In the genomic region with DNA sequence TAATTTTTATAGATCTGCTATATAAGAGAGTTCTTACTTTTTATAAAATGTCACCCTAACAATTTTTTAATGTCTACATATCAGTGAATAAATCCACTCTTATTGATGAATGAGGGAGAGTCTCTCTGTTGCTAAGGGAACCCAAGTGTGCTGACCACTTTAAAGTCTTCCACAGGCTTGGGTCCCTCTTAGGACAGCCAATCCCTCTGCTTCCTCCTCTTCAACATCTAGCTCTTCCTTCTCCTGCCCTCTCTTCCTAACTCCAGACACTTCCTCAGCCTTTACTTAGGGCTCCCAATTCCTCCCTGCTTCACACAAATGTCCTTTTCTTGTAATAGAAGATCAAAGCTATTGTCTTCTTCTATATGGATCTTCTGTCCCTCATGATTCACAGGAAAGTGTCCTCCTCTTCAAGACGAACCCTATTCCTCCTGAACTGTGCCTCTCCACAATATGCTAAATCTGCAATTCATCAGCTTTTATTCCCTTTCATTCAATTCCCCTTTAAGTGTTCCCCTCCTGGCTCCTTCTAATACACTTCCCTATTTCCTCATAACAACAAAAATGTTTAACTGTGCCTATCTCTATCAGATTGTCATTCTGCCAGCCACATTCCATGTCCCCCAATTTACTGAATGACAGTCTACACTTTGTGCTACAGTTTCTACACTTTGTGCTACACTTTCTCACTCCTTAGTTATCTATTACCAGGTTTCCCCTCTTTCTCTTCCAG, we compare ENCODE assay signal across 23 cellular contexts. TPM values are rescaled to one million over a fixed set of nuclear protein-coding genes. Genes with fewer than 3 reads are reported as not detected.
DNase-seq lines count a peak whose midpoint lies in the region; ATAC-seq and TF ChIP-seq lines count a peak whose summit lies in the region.
"Had no signal": no experiment of that assay in that cellular context is flagged by ENCODE, and none has a peak within 500 bp of the region (broad histone marks: within the 10 kb centered on the region; RNA-seq: fewer than 3 reads in every experiment).

No MANE protein-coding gene starts in this region.

- POLR2A ChIA-PET in A673 (lab: Charles Lee; ENCODE audit: low non-redundant PET) (no interaction called here), IMR-90 (lab: Charles Lee; ENCODE audit: unreplicated experiment) (no interaction called here)

- H3K4me3 ChIP-seq in A673 (ENCODE audit: low read depth, low read length, poor library complexity, severe bottlenecking) = no peak overlapping the region
- H3K4me3 ChIP-seq in IMR-90 (ENCODE audit: insufficient read depth, low read depth, low read length) = no peak overlapping the region
- H3K4me3 ChIP-seq in fibroblast of the aortic adventitia (ENCODE audit: low read depth, low read length) = no peak overlapping the region
- H3K4me3 ChIP-seq: hepatocyte, psoas muscle had no signal

- no CpG with 5 or more reads among the region's 1 CpG for WGBS in IMR-90 (ENCODE audit: extremely low coverage in 2 of 2, insufficient read length in 1 of 2), 2 experiments

- H3K27ac ChIP-seq in A673 (ENCODE audit: low read depth, low read length, poor library complexity, severe bottlenecking) = no peak overlapping the region
- H3K27ac ChIP-seq in IMR-90 (ENCODE audit: insufficient read depth, low read length) = no peak overlapping the region
- H3K27ac ChIP-seq: C4-2B, hepatocyte, psoas muscle had no signal

- H3K4me1 ChIP-seq in A673 (ENCODE audit: insufficient read depth, low read length, poor library complexity, severe bottlenecking) (peaks cover 32% of the 10 kb centered on the region), IMR-90 (ENCODE audit: control insufficient read depth, insufficient read depth, low read length) (peaks cover 25% of the 10 kb centered on the region)
- H3K4me1 ChIP-seq: psoas muscle had no signal

- peak overlapping the region; percentile 63 for H2BK5ac ChIP-seq in IMR-90 (ENCODE audit: low read depth, low read length, poor library complexity, severe bottlenecking)

- intact Hi-C loops in A673 (cut with micrococcal nuclease; ENCODE audit: unreplicated experiment) = no loop called here
- intact Hi-C loops in IMR-90 (cut with micrococcal nuclease) = no loop called here

- DNase-seq in A673 (ENCODE audit: low spot score) = peak; percentile 4
- no peak for DNase-seq in IMR-90
- DNase-seq in fibroblast of the aortic adventitia (ENCODE audit: low read depth) = peak; percentile 48
- no peak for DNase-seq in T-helper 9 cell
- DNase-seq in SHP77 (lab: John Stamatoyannopoulos, UW) = no peak
- DNase-seq: activated CD4-positive, alpha-beta T cell treated with anti-CD3 and anti-CD28 coated beads for 36 hours; activated naive CD4-positive, alpha-beta T cell treated with anti-CD3 and anti-CD28 coated beads, Interleukin-2, amount 50 U/mL, for 16 hours; activated T-cell treated with anti-CD3 and anti-CD28 coated beads, Interleukin-2, amount 50 U/mL, for 48 hours; anterior cingulate cortex; central memory CD4-positive, alpha-beta T cell; foreskin fibroblast; immature natural killer cell; NCI-H1417 treated with DMSO at 0.1 percent for 48 hours; NCI-H510A treated with DMSO at 0.1 percent for 48 hours; psoas muscle; Right ventricle myocardium superior; stimulated activated CD4-positive, alpha-beta T cell treated with anti-CD3 and anti-CD28 coated beads, Interleukin-2, amount 100 ng/mL, for 24 hours; T-cell had no signal

- peak overlapping the region in 1 of 2 experiments; percentile 43; a peak in 1 of 4 replicates for H4K8ac ChIP-seq in IMR-90 (ENCODE audit: low read depth in 2 of 2, low read length in 2 of 2)

- peaks cover 78% of the 10 kb centered on the region for H4K20me1 ChIP-seq in IMR-90 (ENCODE audit: insufficient read depth, low read length)

- CTCF ChIA-PET in A673 (lab: Charles Lee) (no interaction called here), IMR-90 (lab: Yijun Ruan, JAX) (no interaction called here)

- H2BK120ac ChIP-seq in IMR-90 (ENCODE audit: low read depth, low read length) = no peak overlapping the region

- H3K79me1 ChIP-seq in IMR-90 (ENCODE audit: low read depth in 1 of 2, low read length in 2 of 2) = peaks cover 23 to 77% of the 10 kb centered on the region in 2 experiments

- no peak overlapping the region; the same call in 2 of the 3 replicates for H2BK15ac ChIP-seq in IMR-90 (ENCODE audit: low read depth, low read length)

- no peak overlapping the region for H3K56ac ChIP-seq in IMR-90 (ENCODE audit: extremely low read depth, insufficient read depth, low read length)

- no peak for TF ChIP-seq POLR2A in IMR-90 (IDR thresholded peaks at IDR 0.05; ENCODE audit: low read depth, low read length)

- H3K9ac ChIP-seq in IMR-90 (ENCODE audit: low read depth, low read length) = no peak overlapping the region

- no peak overlapping the region; the same call in 1 of the 2 replicates for H2BK20ac ChIP-seq in IMR-90 (ENCODE audit: low read depth, low read length)

- no peaks in the 10 kb centered on the region for H3K9me3 ChIP-seq in A673 (ENCODE audit: low read depth, low read length, poor library complexity, severe bottlenecking)
- no peaks in the 10 kb centered on the region for H3K9me3 ChIP-seq in IMR-90 (ENCODE audit: control insufficient read depth, insufficient read depth, low read length)
- H3K9me3 ChIP-seq: psoas muscle had no signal

- BruUV-seq in A673 (replicated peaks; lab: Mats Ljungman, UMichigan) (no TSS peak), IMR-90 (replicated peaks; lab: Mats Ljungman, UMichigan) (no TSS peak)

- H2AK5ac ChIP-seq in IMR-90 (ENCODE audit: low read depth, low read length) = peak overlapping the region; percentile 46; the same call in 1 of the 2 replicates

- dilution Hi-C loops in IMR-90 (cut with HindIII; ENCODE audit: low sequenced_read_pairs, unreplicated experiment) = no loop called here

- in situ Hi-C loops in IMR-90 (cut with MboI; ENCODE audit: low sequenced_read_pairs) = no loop called here

- no peak overlapping the region for H4K91ac ChIP-seq in IMR-90 (ENCODE audit: insufficient read depth, low read depth, low read length)

- ATAC-seq in IMR-90 (ENCODE audit: low read depth) = no peak
- ATAC-seq in SK-N-SH treated with all-trans-retinoic acid at 6 μM for 48 hours = peak; percentile 31
- ATAC-seq in HG02588 (IDR thresholded peaks at IDR 0.05; ENCODE audit: unreplicated experiment) = no peak
- ATAC-seq in GM18511 (IDR thresholded peaks at IDR 0.05; ENCODE audit: unreplicated experiment) = no peak
- ATAC-seq: psoas muscle, T-cell had no signal

- no peak for TF ChIP-seq RAD21 in IMR-90 (IDR thresholded peaks at IDR 0.05; ENCODE audit: low read length)

- TF ChIP-seq CTCF in A673 (conservative IDR thresholded peaks at IDR 0.05; ENCODE audit: low read depth, low read length) (no peak), IMR-90 (conservative IDR thresholded peaks at IDR 0.05; ENCODE audit: low read depth, low read length) (no peak), fibroblast of the aortic adventitia (IDR thresholded peaks at IDR 0.05; ENCODE audit: insufficient read depth, low read length) (no peak)

- no peaks in the 10 kb centered on the region for H3K36me3 ChIP-seq in A673 (ENCODE audit: insufficient read depth, low read length, poor library complexity, severe bottlenecking)
- peaks cover 6% of the 10 kb centered on the region for H3K36me3 ChIP-seq in IMR-90 (ENCODE audit: control insufficient read depth, insufficient read depth, low read length)

- H3K27me3 ChIP-seq in A673 (replicated peaks; ENCODE audit: insufficient read depth, low read depth, low read length, poor library complexity) (no peaks in the 10 kb centered on the region), IMR-90 (ENCODE audit: control insufficient read depth, insufficient read depth, low read length) (no peaks in the 10 kb centered on the region)
- H3K27me3 ChIP-seq: hepatocyte had no signal

- H3K4ac ChIP-seq in IMR-90 (ENCODE audit: low read depth, low read length) = 0 out of 2 replicates have a peak overlapping the region, but pooled peaks have one; percentile 7

- peaks cover 31% of the 10 kb centered on the region for H3K9me1 ChIP-seq in IMR-90 (ENCODE audit: insufficient read depth, low read length)

- H3K18ac ChIP-seq in IMR-90 (ENCODE audit: low read depth, low read length) = 0 out of 2 replicates have a peak overlapping the region, but pooled peaks have one; percentile 42

- H2AK9ac ChIP-seq in IMR-90 (replicated peaks; ENCODE audit: low read depth, low read length, poor library complexity) = no peak overlapping the region

- H4K5ac ChIP-seq in IMR-90 (ENCODE audit: low read depth, low read length) = no peak overlapping the region

- H2AFZ ChIP-seq in IMR-90 (replicated peaks; ENCODE audit: low read length, poor library complexity) = no peak overlapping the region
- H2AFZ ChIP-seq: hepatocyte had no signal

- H3K23ac ChIP-seq in IMR-90 (ENCODE audit: low read depth, low read length) = peak overlapping the region; percentile 92

- peak overlapping the region; percentile 12; the same call in 1 of the 2 replicates for H3K14ac ChIP-seq in IMR-90 (replicated peaks; ENCODE audit: low read depth, low read length)

- no peak overlapping the region for H3K4me2 ChIP-seq in IMR-90 (ENCODE audit: low read depth, low read length)
- H3K4me2 ChIP-seq: hepatocyte had no signal

TF ChIP-seq in IMR-90, 13 proteins besides CTCF, POLR2A, EP300 and RAD21 (continues in another document):
- no peak for TF ChIP-seq RCOR1 (IDR thresholded peaks at IDR 0.05; ENCODE audit: insufficient replicate concordance, low read length)
- TF ChIP-seq CHD1 (IDR thresholded peaks at IDR 0.05; ENCODE audit: low read depth, low read length) = no peak
- no peak for TF ChIP-seq CEBPB (IDR thresholded peaks at IDR 0.05; ENCODE audit: low read depth, low read length)
- no peak for TF ChIP-seq SMC3 (IDR thresholded peaks at IDR 0.05; ENCODE audit: low read depth, low read length)
- no peak for TF ChIP-seq RFX5 (IDR thresholded peaks at IDR 0.05; ENCODE audit: low read depth, low read length)

TF ChIP-seq in SK-N-SH treated with all-trans-retinoic acid at 6 μM for 48 hours, 23 proteins besides CTCF, POLR2A, EP300 and RAD21:
- TF ChIP-seq ESRRG (CRISPR knock-in tag; IDR thresholded peaks at IDR 0.05) (no peak), CSDC2 (CRISPR knock-in tag; IDR thresholded peaks at IDR 0.05) (no peak), OSR1 (CRISPR knock-in tag; IDR thresholded peaks at IDR 0.05) (no peak), ZNF8 (CRISPR knock-in tag; IDR thresholded peaks at IDR 0.05) (no peak), ISL1 (CRISPR knock-in tag; IDR thresholded peaks at IDR 0.05) (peak; percentile 30; the same call in 1 of the 2 replicates), ZC3H10 (CRISPR knock-in tag; IDR thresholded peaks at IDR 0.05) (no peak)
TF ChIP-seq in SK-N-SH treated with all-trans-retinoic acid at 6 μM for 48 hours: peak in this region for 1.

RNA-seq across cellular contexts. Expression of a gene that starts 37.7 kb away (rescaled TPM):
- 10.0 and 10.5 TPM in 2 replicates for total RNA-seq in A673 (2021)
- total RNA-seq in IMR-90 (2012; rRNA removed) = 131 and 195 TPM in 2 replicates
- 21.5 and 22.2 TPM in 2 replicates for polyA plus RNA-seq in IMR-90 (2012; rRNA removed)
- 13.8 and 26.3 TPM in 2 replicates for polyA plus RNA-seq in IMR-90 (2012; cell fraction: cytosol; rRNA removed)
- 36.7 and 50.1 TPM in 2 replicates for polyA plus RNA-seq in IMR-90 (2012; cell fraction: nucleus; rRNA removed; ENCODE audit: low replicate concordance)
- 11.6 and 36.0 TPM in 2 replicates for total RNA-seq in fibroblast of the aortic adventitia (ENCODE audit: low replicate concordance)

Comparison
In these comparisons a context has a peak if more than half of its experiments do, and no peak if none do; other contexts are left out.
1. DNase-seq: peak in A673 (single experiment) and fibroblast of the aortic adventitia (single experiment); none in IMR-90 (single experiment), T-helper 9 cell (single experiment) and SHP77 (0 of 2).